Comparison of ENCODE assay signal across 1 cellular context in genomic region chr1:212622467-212622866, GRCh38.
A peak's percentile ranks its signal among the peaks of the same experiment; 100 is the strongest.
TF ChIP-seq lines count a peak whose summit lies in the region.

No MANE protein-coding gene starts in this region.

TF ChIP-seq in A549, 52 proteins besides CTCF, POLR2A, EP300 and RAD21 (continued from another document):
- TF ChIP-seq BCL3 (IDR thresholded peaks at IDR 0.05) (no peak), HOXA7 (CRISPR knock-in tag; IDR thresholded peaks at IDR 0.05) (peak; percentile 58; the same call in 1 of the 2 replicates)
